9 cellular contexts compared by ENCODE assay signal in the genomic region with DNA sequence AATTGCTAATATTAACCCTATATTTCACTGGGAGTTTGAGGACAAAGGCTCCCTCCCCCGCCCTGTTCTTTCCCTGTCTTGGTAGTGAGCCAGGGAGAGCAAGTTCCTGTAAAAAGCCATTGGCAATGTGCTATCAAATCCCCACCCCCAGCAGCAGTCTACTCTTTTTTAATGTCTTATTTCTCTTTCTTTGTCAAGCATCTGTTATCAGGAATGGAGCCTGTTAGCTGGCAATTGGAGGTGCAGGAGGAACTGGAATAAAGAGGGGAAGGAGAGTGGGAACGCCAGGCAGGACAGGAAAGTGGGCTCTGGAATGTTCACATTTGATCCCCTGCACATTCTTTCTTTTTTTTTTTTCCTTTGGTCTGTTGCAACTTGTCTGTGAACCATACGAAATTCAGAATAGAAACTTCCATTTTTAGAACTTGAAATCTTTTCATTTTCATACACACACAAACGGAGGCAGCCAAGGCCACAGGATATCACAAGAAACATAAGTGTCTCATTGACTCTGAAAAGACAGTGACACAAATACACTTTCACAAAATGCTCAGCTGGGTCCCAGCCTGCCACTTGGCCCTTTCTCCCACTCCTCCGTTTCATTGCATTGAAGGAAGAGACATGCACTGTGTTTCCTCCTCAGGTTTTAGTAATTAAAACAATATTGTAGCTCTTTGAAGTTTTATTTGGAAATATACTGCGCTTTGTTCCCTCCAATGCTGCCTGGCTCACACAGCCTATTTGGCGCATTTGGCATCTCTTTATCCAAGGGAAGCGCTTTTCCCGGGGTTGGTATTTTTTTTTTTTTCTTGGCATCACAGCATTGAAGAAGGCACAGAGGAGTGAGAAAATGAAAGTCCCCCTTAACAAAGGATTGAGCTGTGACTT.
DNase-seq lines count a peak whose midpoint lies in the region; ATAC-seq and TF ChIP-seq lines count a peak whose summit lies in the region.
"Had no signal": no experiment of that assay in that cellular context is flagged by ENCODE, and none has a peak within 500 bp of the region (broad histone marks: within the 10 kb centered on the region; RNA-seq: fewer than 3 reads in every experiment).

No MANE protein-coding gene starts in this region.

- no peaks in the 10 kb centered on the region for H3F3A ChIP-seq in PC-3 (ENCODE audit: low read length, unreplicated experiment)

- H3K9me3 Mint-ChIP-seq in activated T-helper 2 cell treated with anti-CD3 and anti-CD28 coated beads, Interferon-gamma antibody, Interleukin-2, Interleukin-4, amounts not matched to agents 10 μg/mL and 5 μg/mL and 100 μg/mL, durations not matched to agents 14 hours and 24 hours and 36 hours, result peaks cover 5% of the 10 kb centered on the region
- no peaks in the 10 kb centered on the region for H3K9me3 Mint-ChIP-seq in CD4-positive, alpha-beta T cell

- no peak for TF ChIP-seq CTCF in PC-3 (conservative IDR thresholded peaks at IDR 0.05; ENCODE audit: low read depth, low read length)
- no peak for TF ChIP-seq CTCF in CD4-positive, alpha-beta T cell (IDR thresholded peaks at IDR 0.05)

- H3K4me2 ChIP-seq in PC-3 (ENCODE audit: low read length), result peak overlapping the region; percentile 82

- POLR2A ChIA-PET in PC-3 (lab: Charles Lee; ENCODE audit: unreplicated experiment), result interaction anchor here (0.6 kb wide), 1 partner anchor 11 kb away, joined by 3 read pairs; no protein-coding TSS in a partner anchor
- POLR2A ChIA-PET in CD4-positive, alpha-beta T cell (lab: Charles Lee), result no interaction called here

- H3K36me3 ChIP-seq in PC-3 (ENCODE audit: low read depth, low read length), result no peaks in the 10 kb centered on the region

- no peaks in the 10 kb centered on the region for H3K9me2 ChIP-seq in PC-3 (replicated peaks; ENCODE audit: low read length)

- no TSS peak for BruUV-seq in PC-3 (replicated peaks; lab: Mats Ljungman, UMichigan)

- H3K9me3 ChIP-seq in PC-3 (ENCODE audit: low read length), result no peaks in the 10 kb centered on the region
- H3K9me3 ChIP-seq in CD4-positive, alpha-beta T cell (ENCODE audit: control insufficient read depth, low read length), result no peaks in the 10 kb centered on the region

- no peak overlapping the region for H3K4me3 Mint-ChIP-seq in activated T-helper 2 cell treated with anti-CD3 and anti-CD28 coated beads, Interferon-gamma antibody, Interleukin-2, Interleukin-4, amounts not matched to agents 10 μg/mL and 5 μg/mL and 100 μg/mL, durations not matched to agents 14 hours and 24 hours and 36 hours (ENCODE audit: low read depth)
- H3K4me3 Mint-ChIP-seq in CD4-positive, alpha-beta T cell, result no peak overlapping the region
- H3K4me3 Mint-ChIP-seq: activated naive CD8-positive, alpha-beta T cell treated with anti-CD3 and anti-CD28 coated beads, Interleukin-2, amount 10 ng/mL, durations not matched to agents 7 days and 5 days had no signal

- ATAC-seq in HG03060 (IDR thresholded peaks at IDR 0.05; ENCODE audit: low read depth, unreplicated experiment) (peak; percentile 27), PC-3 (no peak)
- ATAC-seq in CD4-positive, alpha-beta T cell (ENCODE audit: poor library complexity), result no peak

- no peaks in the 10 kb centered on the region for H3K27me3 Mint-ChIP-seq in activated T-helper 2 cell treated with anti-CD3 and anti-CD28 coated beads, Interferon-gamma antibody, Interleukin-2, Interleukin-4, amounts not matched to agents 10 μg/mL and 5 μg/mL and 100 μg/mL, durations not matched to agents 14 hours and 24 hours and 36 hours (ENCODE audit: low read depth)
- no peaks in the 10 kb centered on the region for H3K27me3 Mint-ChIP-seq in CD4-positive, alpha-beta T cell
- H3K27me3 Mint-ChIP-seq: activated naive CD8-positive, alpha-beta T cell treated with anti-CD3 and anti-CD28 coated beads, Interleukin-2, amount 10 ng/mL, durations not matched to agents 7 days and 5 days had no signal

- H3K4me3 ChIP-seq in PC-3 (ENCODE audit: low read length), result peak overlapping the region; percentile 30; the same call in 1 of the 2 replicates

- no peaks in the 10 kb centered on the region for H4K20me1 ChIP-seq in PC-3 (ENCODE audit: low read length)

- peak overlapping the region; percentile 46; the same call in 1 of the 2 replicates for H2AFZ ChIP-seq in PC-3 (ENCODE audit: low read length)

- CTCF ChIA-PET in PC-3 (lab: Charles Lee), result no interaction called here
- CTCF ChIA-PET in CD4-positive, alpha-beta T cell (lab: Charles Lee), result no interaction called here

- no peak overlapping the region for H3K27ac Mint-ChIP-seq in activated T-helper 2 cell treated with anti-CD3 and anti-CD28 coated beads, Interferon-gamma antibody, Interleukin-2, Interleukin-4, amounts not matched to agents 10 μg/mL and 5 μg/mL and 100 μg/mL, durations not matched to agents 14 hours and 24 hours and 36 hours
- H3K27ac Mint-ChIP-seq in CD4-positive, alpha-beta T cell, result no peak overlapping the region
- H3K27ac Mint-ChIP-seq: activated naive CD8-positive, alpha-beta T cell treated with anti-CD3 and anti-CD28 coated beads, Interleukin-2, amount 10 ng/mL, durations not matched to agents 7 days and 5 days had no signal

- peaks cover 64% of the 10 kb centered on the region for H3K4me1 ChIP-seq in PC-3 (ENCODE audit: insufficient read depth, low read length)

- no peaks in the 10 kb centered on the region for H3K27me3 ChIP-seq in PC-3 (ENCODE audit: low read length)
- no peaks in the 10 kb centered on the region for H3K27me3 ChIP-seq in CD4-positive, alpha-beta T cell (ENCODE audit: control insufficient read depth, insufficient read depth, low read length)

- intact Hi-C loops in PC-3 (cut with micrococcal nuclease), result loop anchor here (1.0 to 5.0 kb wide), 4 partner anchors 74 to 926 kb away; no protein-coding TSS in a partner anchor
- intact Hi-C loops in activated T-helper 2 cell treated with anti-CD3 and anti-CD28 coated beads, Interferon-gamma antibody, Interleukin-2, Interleukin-4, amounts not matched to agents 10 μg/mL and 5 μg/mL and 100 μg/mL, durations not matched to agents 14 hours and 24 hours and 36 hours (cut with micrococcal nuclease), result no loop called here
- intact Hi-C loops in CD4-positive, alpha-beta T cell (cut with DNase I, micrococcal nuclease), result no loop called here

- H3K9ac ChIP-seq in PC-3 (ENCODE audit: low read length), result no peak overlapping the region

- peak in 2 of 3 experiments; percentile 12 to 75 for DNase-seq in NCI-H1417 (lab: John Stamatoyannopoulos, UW)
- DNase-seq in NCI-H1417 treated with DMSO at 0.1 percent for 48 hours (lab: John Stamatoyannopoulos, UW), result no peak
- no peak for DNase-seq in PC-3
- DNase-seq in fibroblast of the conjunctiva (ENCODE audit: low read depth), result peak; percentile 66
- peak; percentile 69 for DNase-seq in renal cortical epithelial cell (ENCODE audit: low read depth)
- DNase-seq in activated T-helper 2 cell treated with anti-CD3 and anti-CD28 coated beads, Interferon-gamma antibody, Interleukin-2, Interleukin-4, amounts not matched to agents 10 μg/mL and 5 μg/mL and 100 μg/mL, durations not matched to agents 14 hours and 24 hours and 36 hours (ENCODE audit: low spot score), result no peak
- no peak for DNase-seq in CD4-positive, alpha-beta T cell
- DNase-seq: activated naive CD8-positive, alpha-beta T cell treated with anti-CD3 and anti-CD28 coated beads, Interleukin-2, amount 10 ng/mL, durations not matched to agents 7 days and 5 days had no signal

- H3K27ac ChIP-seq in PC-3 (ENCODE audit: low read length), result peak overlapping the region; percentile 96
- no peak overlapping the region for H3K27ac ChIP-seq in CD4-positive, alpha-beta T cell (ENCODE audit: low read depth, low read length)

- no peaks in the 10 kb centered on the region for H3K4me1 Mint-ChIP-seq in activated T-helper 2 cell treated with anti-CD3 and anti-CD28 coated beads, Interferon-gamma antibody, Interleukin-2, Interleukin-4, amounts not matched to agents 10 μg/mL and 5 μg/mL and 100 μg/mL, durations not matched to agents 14 hours and 24 hours and 36 hours (ENCODE audit: low read depth)
- H3K4me1 Mint-ChIP-seq in CD4-positive, alpha-beta T cell (ENCODE audit: low read depth), result no peaks in the 10 kb centered on the region
- H3K4me1 Mint-ChIP-seq: activated naive CD8-positive, alpha-beta T cell treated with anti-CD3 and anti-CD28 coated beads, Interleukin-2, amount 10 ng/mL, durations not matched to agents 7 days and 5 days had no signal

- H3K36me3 Mint-ChIP-seq in activated T-helper 2 cell treated with anti-CD3 and anti-CD28 coated beads, Interferon-gamma antibody, Interleukin-2, Interleukin-4, amounts not matched to agents 10 μg/mL and 5 μg/mL and 100 μg/mL, durations not matched to agents 14 hours and 24 hours and 36 hours (ENCODE audit: low read depth), result no peaks in the 10 kb centered on the region
- no peaks in the 10 kb centered on the region for H3K36me3 Mint-ChIP-seq in CD4-positive, alpha-beta T cell (ENCODE audit: low read depth)
- H3K36me3 Mint-ChIP-seq: activated naive CD8-positive, alpha-beta T cell treated with anti-CD3 and anti-CD28 coated beads, Interleukin-2, amount 10 ng/mL, durations not matched to agents 7 days and 5 days had no signal

- no peaks in the 10 kb centered on the region for H3K79me2 ChIP-seq in PC-3 (ENCODE audit: low read length)

Comparison
In these comparisons a context has a peak if more than half of its experiments do, and no peak if none do; other contexts are left out.
1. DNase-seq: peak in NCI-H1417 (2 of 3), fibroblast of the conjunctiva (single experiment) and renal cortical epithelial cell (single experiment); none in NCI-H1417 treated with DMSO at 0.1 percent for 48 hours (single experiment), PC-3 (single experiment), activated T-helper 2 cell treated with anti-CD3 and anti-CD28 coated beads, Interferon-gamma antibody, Interleukin-2, Interleukin-4, amounts not matched to agents 10 μg/mL and 5 μg/mL and 100 μg/mL, durations not matched to agents 14 hours and 24 hours and 36 hours (single experiment) and CD4-positive, alpha-beta T cell (0 of 10).